8 cellular contexts compared by ENCODE assay signal in genomic region chrX:63560601-63561218, GRCh38.
DNase-seq lines count a peak whose midpoint lies in the region; ATAC-seq and TF ChIP-seq lines count a peak whose summit lies in the region.

No MANE protein-coding gene starts in this region.

- H3K36me3 ChIP-seq in SU-DHL-6 (ENCODE audit: low read length) (no peaks in the 10 kb centered on the region), urinary bladder (ENCODE audit: insufficient read depth) (no peaks in the 10 kb centered on the region)

- intact Hi-C loops in left cardiac atrium (cut with DNase I) (no loop called here), posterior cingulate gyrus (cut with DNase I) (no loop called here)

- POLR2A ChIA-PET in GM10248 (lab: Yijun Ruan, JAX) = no interaction called here

- peaks cover 22% of the 10 kb centered on the region; the same call in 1 of the 2 replicates for H3K79me2 ChIP-seq in SU-DHL-6 (ENCODE audit: insufficient read depth, low read length)

- H3K4me1 Mint-ChIP-seq in activated naive CD8-positive, alpha-beta T cell treated with anti-CD3 and anti-CD28 coated beads, Interleukin-2, amount 50 U/mL, for 24 hours = peaks cover 18% of the 10 kb centered on the region

- peak; percentile 98 for ATAC-seq in HG02588 (IDR thresholded peaks at IDR 0.05; ENCODE audit: unreplicated experiment)
- peak; percentile 95 for ATAC-seq in activated naive CD8-positive, alpha-beta T cell treated with anti-CD3 and anti-CD28 coated beads, Interleukin-2, amount 50 U/mL, for 24 hours
- ATAC-seq in left cardiac atrium = peak; percentile 96 to 99

- H3K9me2 ChIP-seq in SU-DHL-6 (replicated peaks; ENCODE audit: insufficient read depth, low read length) = no peaks in the 10 kb centered on the region

- peak overlapping the region; percentile 71 for H3K9ac ChIP-seq in SU-DHL-6 (ENCODE audit: low read length)

- H3K27ac ChIP-seq in SU-DHL-6 (ENCODE audit: low read depth, low read length) = peak overlapping the region; percentile 4; the same call in 1 of the 2 replicates
- H3K27ac ChIP-seq in urinary bladder (ENCODE audit: low read depth) = peak overlapping the region; percentile 45

- under 1% methylated on average over 20 of the region's 20 CpGs for WGBS in urinary bladder

- H4K20me1 ChIP-seq in SU-DHL-6 (ENCODE audit: low read depth, low read length) = no peaks in the 10 kb centered on the region

- no peak for TF ChIP-seq CTCF in GM10248 (IDR thresholded peaks at IDR 0.05; ENCODE audit: control extremely low read depth, extremely low read depth, low read depth, missing control alignments)
- TF ChIP-seq CTCF in SU-DHL-6 (IDR thresholded peaks at IDR 0.05; ENCODE audit: insufficient read depth, low read length, poor library complexity, severe bottlenecking) = no peak

- no peaks in the 10 kb centered on the region for H3K27me3 Mint-ChIP-seq in activated naive CD8-positive, alpha-beta T cell treated with anti-CD3 and anti-CD28 coated beads, Interleukin-2, amount 50 U/mL, for 24 hours

- H3K27ac Mint-ChIP-seq in activated naive CD8-positive, alpha-beta T cell treated with anti-CD3 and anti-CD28 coated beads, Interleukin-2, amount 50 U/mL, for 24 hours = peak overlapping the region; percentile 86

- H3K4me3 ChIP-seq in SU-DHL-6 (ENCODE audit: insufficient read depth, low read length, poor library complexity, severe bottlenecking) (peak overlapping the region; percentile 83), urinary bladder (ENCODE audit: low read depth, low read length) (peak overlapping the region; percentile 53)

- CTCF ChIA-PET in GM10248 (lab: Yijun Ruan, JAX) = no interaction called here

- DNase-seq in GM10248 (ENCODE audit: extremely low spot score) (peak; percentile 41), NCI-H1092 (lab: John Stamatoyannopoulos, UW) (peak; percentile 83), left cardiac atrium (peak; percentile 55), posterior cingulate gyrus (peak; percentile 31 to 89 (median 57))
- peak; percentile 48 for DNase-seq in activated naive CD8-positive, alpha-beta T cell treated with anti-CD3 and anti-CD28 coated beads, Interleukin-2, amount 50 U/mL, for 24 hours

- peak overlapping the region; percentile 99 for H3K4me3 Mint-ChIP-seq in activated naive CD8-positive, alpha-beta T cell treated with anti-CD3 and anti-CD28 coated beads, Interleukin-2, amount 50 U/mL, for 24 hours

- peaks cover 10% of the 10 kb centered on the region for H3K36me3 Mint-ChIP-seq in activated naive CD8-positive, alpha-beta T cell treated with anti-CD3 and anti-CD28 coated beads, Interleukin-2, amount 50 U/mL, for 24 hours (ENCODE audit: low read depth)

- peak overlapping the region; percentile 93 for H2AFZ ChIP-seq in SU-DHL-6 (ENCODE audit: low read depth, low read length, severe bottlenecking)

- peak overlapping the region; percentile 80 for H3K4me2 ChIP-seq in SU-DHL-6 (ENCODE audit: low read depth, low read length, poor library complexity, severe bottlenecking)

- H3K27me3 ChIP-seq in SU-DHL-6 (ENCODE audit: low read length) = no peaks in the 10 kb centered on the region

- no peaks in the 10 kb centered on the region for H3K9me3 ChIP-seq in SU-DHL-6 (ENCODE audit: insufficient read depth, low read length)

- no peaks in the 10 kb centered on the region for H3K4me1 ChIP-seq in urinary bladder (ENCODE audit: insufficient read depth)

- H3K9me3 Mint-ChIP-seq in activated naive CD8-positive, alpha-beta T cell treated with anti-CD3 and anti-CD28 coated beads, Interleukin-2, amount 50 U/mL, for 24 hours = peaks cover 2% of the 10 kb centered on the region

- H3F3A ChIP-seq in SU-DHL-6 (ENCODE audit: insufficient read depth) = no peaks in the 10 kb centered on the region

Comparison
In these comparisons a context has a peak if more than half of its experiments do, and no peak if none do; other contexts are left out.
1. Peak in every context shown above with its lines: DNase-seq, ATAC-seq, H3K4me3 ChIP-seq and H3K27ac ChIP-seq.